Comparison of ENCODE assay signal across 14 cellular contexts in the genomic region with DNA sequence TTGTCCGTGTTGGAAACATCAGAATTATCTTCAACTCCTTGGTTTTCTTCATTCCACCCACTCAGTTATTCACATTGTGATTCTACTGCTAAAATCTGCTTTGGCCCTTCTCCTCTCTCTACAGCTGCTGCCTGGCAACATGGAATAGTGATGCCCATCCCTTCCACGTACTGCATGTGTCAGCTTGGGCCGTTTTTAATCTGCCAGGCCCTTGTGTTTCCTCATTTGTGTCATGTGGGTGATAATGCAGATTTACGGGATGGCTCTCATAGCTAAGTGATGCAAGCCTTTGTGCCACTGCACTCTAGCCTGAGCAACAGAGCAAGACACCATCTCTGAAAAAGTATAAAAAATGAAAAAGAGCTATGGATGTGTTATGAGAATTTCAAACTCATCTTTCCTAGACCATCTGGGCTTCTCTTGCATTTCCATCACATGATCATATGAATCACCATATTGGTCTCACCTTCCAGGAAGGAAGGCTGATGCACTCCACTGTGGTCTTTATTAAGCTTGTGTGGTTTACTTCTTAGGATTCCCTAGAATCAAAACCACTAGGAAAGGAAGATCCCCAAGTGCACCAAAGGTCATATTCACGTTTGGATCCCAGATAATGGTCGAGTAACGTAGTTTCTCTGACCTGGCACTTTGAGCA.
"Had no signal": no experiment of that assay in that cellular context is flagged by ENCODE, and none has a peak within 500 bp of the region (broad histone marks: within the 10 kb centered on the region; RNA-seq: fewer than 3 reads in every experiment).

No MANE protein-coding gene starts in this region.

- ATAC-seq: activated CD4-positive, CD25-positive, alpha-beta regulatory T cell treated with anti-CD3 and anti-CD28 coated beads, Interleukin-2, amount 50 U/mL, for 24 hours; T-cell had no signal

- H3K36me3 ChIP-seq: cardiac muscle cell, tibial artery had no signal

- H3K4me1 ChIP-seq: tibial artery had no signal

- H3K27ac ChIP-seq: cardiac muscle cell, tibial artery had no signal

- H3K9me3 ChIP-seq: tibial artery had no signal

- H3K27me3 ChIP-seq: cardiac muscle cell, tibial artery had no signal

- DNase-seq: activated CD4-positive, alpha-beta T cell treated with anti-CD3 and anti-CD28 coated beads, Interleukin-2, amount 10 ng/mL, durations not matched to agents 7 days and 5 days; activated CD8-positive, alpha-beta memory T cell treated with anti-CD3 and anti-CD28 coated beads for 24 hours; activated CD8-positive, alpha-beta memory T cell treated with anti-CD3 and anti-CD28 coated beads, Interleukin-2, amount 50 U/mL, for 48 hours; dermis blood vessel endothelial cell; effector memory CD4-positive, alpha-beta T cell; kidney glomerular epithelial cell; mesendoderm; stimulated activated CD4-positive, alpha-beta T cell treated with anti-CD3 and anti-CD28 coated beads, Interleukin-1b, Interleukin-23, amount 100 ng/mL, for 48 hours; stimulated activated CD8-positive, alpha-beta memory T cell treated with anti-CD3 and anti-CD28 coated beads, Interleukin-4, amount 100 ng/mL, for 48 hours; stimulated activated naive CD4-positive, alpha-beta T cell; T-cell; tibial artery had no signal

- H3K4me3 ChIP-seq: cardiac muscle cell, tibial artery had no signal
